17 cellular contexts compared by ENCODE assay signal in genomic region chr10:22365233-22365632, GRCh38. TPM values are rescaled to one million over a fixed set of nuclear protein-coding genes. Genes with fewer than 3 reads are reported as not detected.
A peak's percentile ranks its signal among the peaks of the same experiment; 100 is the strongest.
DNase-seq lines count a peak whose midpoint lies in the region; ATAC-seq and TF ChIP-seq lines count a peak whose summit lies in the region.
"Had no signal": no experiment of that assay in that cellular context is flagged by ENCODE, and none has a peak within 500 bp of the region (broad histone marks: within the 10 kb centered on the region; RNA-seq: fewer than 3 reads in every experiment).

No MANE protein-coding gene starts in this region.

- no peaks in the 10 kb centered on the region for H3K27me3 ChIP-seq in OCI-LY3 (ENCODE audit: low read depth, low read length)
- H3K27me3 ChIP-seq: ovary had no signal

- peaks cover 0 to 5% of the 10 kb centered on the region in 2 donors for H3K9me3 Mint-ChIP-seq in stimulated activated naive CD8-positive, alpha-beta T cell treated with anti-CD3 and anti-CD28 coated beads, Interleukin-15, amount 100 ng/mL, for 72 hours
- no peaks in the 10 kb centered on the region for H3K9me3 Mint-ChIP-seq in CD14-positive monocyte
- H3K9me3 Mint-ChIP-seq: GM23338 had no signal

- DNase-seq in stimulated activated naive CD8-positive, alpha-beta T cell treated with anti-CD3 and anti-CD28 coated beads, Interleukin-15, Interleukin-2, amounts not matched to agents 100 U/mL and 50 U/mL, for 24 hours: no peak
- DNase-seq in stimulated activated naive CD8-positive, alpha-beta T cell treated with anti-CD3 and anti-CD28 coated beads, Interleukin-15, amount 100 ng/mL, for 72 hours: no peak
- DNase-seq in T-helper 2 cell (no peak), CD14-positive monocyte (ENCODE audit: low spot score) (no peak), nucleus accumbens (lab: John Stamatoyannopoulos, UW) (no peak)
- no peak for DNase-seq in activated CD4-positive, alpha-beta T cell treated with anti-CD3 and anti-CD28 coated beads for 4 hours
- DNase-seq: activated CD4-positive, alpha-beta T cell treated with anti-CD3 and anti-CD28 coated beads for 36 hours; activated naive CD4-positive, alpha-beta T cell treated with Interleukin-2 at 50 U/mL for 16 hours; NCI-H2171 treated with DMSO at 0.1 percent for 48 hours; ovary; SHP77 treated with DMSO at 0.1 percent for 48 hours had no signal

- no peaks in the 10 kb centered on the region for H3K36me3 Mint-ChIP-seq in CD14-positive monocyte

- H2AFZ ChIP-seq in OCI-LY3 (ENCODE audit: low read depth, low read length): no peak overlapping the region

- no peak overlapping the region for H3K9ac ChIP-seq in OCI-LY3 (ENCODE audit: low read length)

- H3K9me3 ChIP-seq in OCI-LY3 (ENCODE audit: insufficient read depth, low read length): no peaks in the 10 kb centered on the region
- H3K9me3 ChIP-seq: ovary, thoracic aorta had no signal

- peak; percentile 57 for ATAC-seq in stimulated activated naive CD8-positive, alpha-beta T cell treated with anti-CD3 and anti-CD28 coated beads, Interleukin-15, Interleukin-2, amounts not matched to agents 100 U/mL and 50 U/mL, for 24 hours
- ATAC-seq in stimulated activated naive CD8-positive, alpha-beta T cell treated with anti-CD3 and anti-CD28 coated beads, Interleukin-15, amount 100 ng/mL, for 72 hours: no peak
- peak; percentile 46 for ATAC-seq in HG03064 (IDR thresholded peaks at IDR 0.05; ENCODE audit: low read depth, unreplicated experiment)
- ATAC-seq: activated CD4-positive, alpha-beta T cell treated with anti-CD3 and anti-CD28 coated beads for 36 hours; GM23338 had no signal

- no peak overlapping the region for H3K27ac Mint-ChIP-seq in stimulated activated naive CD8-positive, alpha-beta T cell treated with anti-CD3 and anti-CD28 coated beads, Interleukin-15, amount 100 ng/mL, for 72 hours
- peak overlapping the region in 2 of 7 donors; percentile 37 to 48 for H3K27ac Mint-ChIP-seq in CD14-positive monocyte
- H3K27ac Mint-ChIP-seq: activated CD4-positive, alpha-beta T cell treated with anti-CD3 and anti-CD28 coated beads for 36 hours; GM23338 had no signal

- H3K4me2 ChIP-seq in OCI-LY3 (ENCODE audit: low read length): peak overlapping the region; percentile 64
- H3K4me2 ChIP-seq: GM23338 had no signal

- peak overlapping the region; percentile 34; the same call in 1 of the 2 replicates for H3K27ac ChIP-seq in OCI-LY3 (ENCODE audit: low read length)
- H3K27ac ChIP-seq: ovary, thoracic aorta had no signal

- TF ChIP-seq CTCF in OCI-LY3 (IDR thresholded peaks at IDR 0.05; ENCODE audit: low read depth, low read length): no peak
- TF ChIP-seq CTCF in CD14-positive monocyte (IDR thresholded peaks at IDR 0.05): no peak

- H3K36me3 ChIP-seq in OCI-LY3 (replicated peaks; ENCODE audit: low read depth, low read length): no peaks in the 10 kb centered on the region
- H3K36me3 ChIP-seq: ovary, thoracic aorta had no signal

- H3K79me2 ChIP-seq in OCI-LY3 (ENCODE audit: low read length): no peaks in the 10 kb centered on the region

- intact Hi-C loops in CD14-positive monocyte (cut with micrococcal nuclease): no loop called here

- H3K4me3 ChIP-seq in OCI-LY3 (ENCODE audit: low read length): peak overlapping the region; percentile 37
- H3K4me3 ChIP-seq: GM23338, ovary, thoracic aorta had no signal

- peak overlapping the region in 1 of 2 donors; percentile 20 for H3K4me3 Mint-ChIP-seq in stimulated activated naive CD8-positive, alpha-beta T cell treated with anti-CD3 and anti-CD28 coated beads, Interleukin-15, amount 100 ng/mL, for 72 hours
- no peak overlapping the region for H3K4me3 Mint-ChIP-seq in CD14-positive monocyte
- H3K4me3 Mint-ChIP-seq: activated CD4-positive, alpha-beta T cell treated with anti-CD3 and anti-CD28 coated beads for 36 hours; GM23338 had no signal

- no peaks in the 10 kb centered on the region for H4K20me1 ChIP-seq in OCI-LY3 (ENCODE audit: insufficient read depth, low read length)

- H3K4me1 ChIP-seq in OCI-LY3 (ENCODE audit: low read length): peaks cover 39% of the 10 kb centered on the region

- H3K27me3 Mint-ChIP-seq in stimulated activated naive CD8-positive, alpha-beta T cell treated with anti-CD3 and anti-CD28 coated beads, Interleukin-15, amount 100 ng/mL, for 72 hours: peaks cover 9% of the 10 kb centered on the region
- H3K27me3 Mint-ChIP-seq in CD14-positive monocyte (ENCODE audit: low read depth in 3 of 3): peaks cover 0 to 4% (median under 1%) of the 10 kb centered on the region in 3 donors

- H3K4me1 Mint-ChIP-seq in stimulated activated naive CD8-positive, alpha-beta T cell treated with anti-CD3 and anti-CD28 coated beads, Interleukin-15, amount 100 ng/mL, for 72 hours: peaks cover 38% of the 10 kb centered on the region
- peaks cover 22% of the 10 kb centered on the region for H3K4me1 Mint-ChIP-seq in CD14-positive monocyte

RNA-seq across cellular contexts. Expression of gene SPAG6, which starts 19.9 kb away (rescaled TPM):
- polyA plus RNA-seq in CD14-positive monocyte: under 1 TPM in 1 of 2 donors, not detected in 1; 0.11 TPM
- polyA plus RNA-seq: AG04450, keratinocyte had no signal

RNA-seq across cellular contexts. Expression of gene BMI1, which starts 44.3 kb away (rescaled TPM):
- polyA plus RNA-seq in CD14-positive monocyte: 10 to 100 TPM in 1 of 2 donors, 1 to 10 TPM in 1; 7.5 to 11.0 TPM

RNA-seq across cellular contexts. Expression of gene COMMD3, which starts 49.0 kb away (rescaled TPM):
- 100 to 1,000 TPM; 138 to 140 TPM for polyA plus RNA-seq in CD14-positive monocyte
